ENCODE assay signal across 8 cellular contexts in the genomic region with DNA sequence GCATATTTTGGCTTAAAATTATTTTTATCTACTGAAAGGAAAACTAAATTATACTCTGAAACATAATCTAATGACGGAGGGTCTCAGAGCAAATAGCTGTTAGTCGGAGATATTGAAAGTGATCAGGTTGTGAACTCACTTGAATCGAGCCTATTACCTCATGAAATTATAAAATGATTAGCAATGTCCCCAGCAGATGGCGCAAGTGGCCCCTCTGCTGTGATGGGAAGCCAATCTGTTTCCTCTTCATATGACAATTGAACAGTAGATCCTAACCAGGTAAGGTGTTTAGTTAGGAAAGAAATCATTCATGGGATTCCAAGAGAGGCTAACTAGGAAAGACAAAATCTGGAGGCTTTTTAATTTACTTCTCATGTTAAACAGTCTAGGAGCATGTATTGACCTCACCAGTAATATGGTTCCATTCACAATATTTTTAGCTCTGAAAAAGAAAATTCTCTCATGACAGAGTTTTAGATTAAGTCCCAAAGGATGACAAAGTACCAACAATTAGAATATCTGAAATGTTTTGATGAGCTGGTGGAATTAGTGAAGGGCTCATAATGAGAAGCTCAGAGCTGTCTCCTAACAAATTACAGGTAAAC. TPM values are rescaled to one million over a fixed set of nuclear protein-coding genes. Genes with fewer than 3 reads are reported as not detected.
DNase-seq lines count a peak whose midpoint lies in the region; ATAC-seq, FAIRE-seq and TF ChIP-seq lines count a peak whose summit lies in the region.

No MANE protein-coding gene starts in this region.

- H3K79me2 ChIP-seq in HepG2 (ENCODE audit: insufficient read depth, low read length), result no peaks in the 10 kb centered on the region

- peak; percentile 51 for DNase-seq in COR-L47 (lab: John Stamatoyannopoulos, UW)
- peak; percentile 2 to 66 for DNase-seq in NCI-H526 (lab: John Stamatoyannopoulos, UW)
- DNase-seq in activated CD4-positive, alpha-beta T cell treated with anti-CD3 and anti-CD28 coated beads for 48 hours, result peak; percentile 82
- peak; percentile 78 for DNase-seq in choroid plexus epithelial cell (ENCODE audit: low read depth)
- peak; percentile 48 for DNase-seq in HepG2 (ENCODE audit: low spot score)
- DNase-seq in stimulated activated CD4-positive, alpha-beta T cell treated with anti-CD3 and anti-CD28 coated beads, TNF-alpha, amount 100 ng/mL, for 1 hour (ENCODE audit: low read depth in 3 of 3, low spot score in 1 of 3), result peak; percentile 30 to 64 (median 53)

- H3K9me3 ChIP-seq in HepG2 (ENCODE audit: low read length), result no peaks in the 10 kb centered on the region

- BruUV-seq in HepG2 (replicated peaks; lab: Mats Ljungman, UMichigan), result no TSS peak

- peak; percentile 86 for TF ChIP-seq RAD21 in HepG2 (CRISPR knock-in tag; IDR thresholded peaks at IDR 0.05)

- intact Hi-C loops in HepG2 (cut with micrococcal nuclease; ENCODE audit: unreplicated experiment), result loop anchor here (1.0 to 5.0 kb wide), 4 partner anchors 45 to 206 kb away; no protein-coding TSS in a partner anchor

- CTCF ChIA-PET in HepG2 (lab: Yijun Ruan, JAX; ENCODE audit: low intra/inter-chr PET ratio, low total read pairs), result interaction anchor here (1.1 to 4.0 kb wide), 4 partner anchors 26 to 109 kb away, joined by 3 to 51 read pairs (median 14); no protein-coding TSS in a partner anchor

- ATAC-seq in HG02642 (IDR thresholded peaks at IDR 0.05; ENCODE audit: poor library complexity, unreplicated experiment) (peak; percentile 62), HepG2 (peak; percentile 68), GM18520 (IDR thresholded peaks at IDR 0.05; ENCODE audit: unreplicated experiment) (no peak)

- no peak overlapping the region for H2AFZ ChIP-seq in HepG2 (ENCODE audit: low read length)

- in situ Hi-C loops in HepG2 (cut with HindIII; ENCODE audit: extremely low pct_ligation_motif_present, low pct_unique_long_range_greater_than_20kb), result loop anchor here (5.0 kb wide), 1 partner anchor 59 kb away; no protein-coding TSS in a partner anchor

- TF ChIP-seq POLR2A in HepG2 (IDR thresholded peaks at IDR 0.05; ENCODE audit: insufficient read depth in 1 of 2, low read depth in 2 of 2, low read length in 2 of 2), result no peak

- POLR2A ChIA-PET in HepG2 (lab: Yijun Ruan, JAX), result interaction anchor here (1.5 to 3.2 kb wide), 4 partner anchors 12 to 62 kb away, joined by 3 to 24 read pairs (median 9); a partner anchor contains a TSS

- H3K4me1 ChIP-seq in HepG2 (ENCODE audit: insufficient read depth, low read length), result no peaks in the 10 kb centered on the region

- no peaks in the 10 kb centered on the region for H4K20me1 ChIP-seq in HepG2 (ENCODE audit: insufficient read depth, low read length)

- TF ChIP-seq EP300 in HepG2 (IDR thresholded peaks at IDR 0.05; ENCODE audit: low read depth in 2 of 2, low read length in 2 of 2), result no peak
- no peak for TF ChIP-seq EP300 in HepG2 (CRISPR knock-in tag; IDR thresholded peaks at IDR 0.05; ENCODE audit: borderline replicate concordance)

- TF ChIP-seq CTCF in choroid plexus epithelial cell (conservative IDR thresholded peaks at IDR 0.05; ENCODE audit: low read depth, low read length) (peak; percentile 86), HepG2 (CRISPR knock-in tag; IDR thresholded peaks at IDR 0.05) (peak; percentile 87)

- no peak overlapping the region for H3K4me2 ChIP-seq in HepG2 (ENCODE audit: low read depth, low read length)

- 0% methylated on average over 4 of the region's 4 CpGs for WGBS in HepG2 (ENCODE audit: low lambda C conversion rate)

- H3K27ac ChIP-seq in HepG2 (ENCODE audit: extremely low read length, insufficient read depth, low read length), result no peak overlapping the region

- H3K9ac ChIP-seq in HepG2 (ENCODE audit: insufficient read depth, low read depth, low read length), result no peak overlapping the region

- peak; percentile 76 for FAIRE-seq in HepG2 (lab: Jason Lieb, UNC)

- no peaks in the 10 kb centered on the region; a peak in 1 of 5 replicates for H3K27me3 ChIP-seq in HepG2 (ENCODE audit: control insufficient read depth in 1 of 2, insufficient read depth in 2 of 2, low read length in 2 of 2)

- H3K36me3 ChIP-seq in HepG2 (replicated peaks in 1 of 2; ENCODE audit: control insufficient read depth in 1 of 2, insufficient read depth in 2 of 2, low read length in 2 of 2), result no peaks in the 10 kb centered on the region

- H3K4me3 ChIP-seq in choroid plexus epithelial cell (ENCODE audit: low read depth, low read length) (no peak overlapping the region), HepG2 (replicated peaks in 1 of 3; ENCODE audit: insufficient read depth in 1 of 3, low read depth in 2 of 3, low read length in 3 of 3) (no peak overlapping the region)

TF ChIP-seq in HepG2, 621 proteins besides CTCF, POLR2A, EP300 and RAD21 (continues in another document):
- TF ChIP-seq PHF21A (CRISPR knock-in tag; IDR thresholded peaks at IDR 0.05) (no peak), SMC3 (IDR thresholded peaks at IDR 0.05; ENCODE audit: low read length) (peak; percentile 98), ZNF44 (CRISPR knock-in tag; IDR thresholded peaks at IDR 0.05) (no peak), DMAP1 (CRISPR knock-in tag; IDR thresholded peaks at IDR 0.05) (no peak), ZNF260 (CRISPR knock-in tag; IDR thresholded peaks at IDR 0.05; ENCODE audit: borderline replicate concordance, low read depth) (no peak), PPARG (CRISPR knock-in tag; conservative IDR thresholded peaks at IDR 0.05) (peak; percentile 38; the same call in 1 of the 2 replicates), ATRX (CRISPR knock-in tag; IDR thresholded peaks at IDR 0.05; ENCODE audit: borderline replicate concordance) (no peak), MBD4 (IDR thresholded peaks at IDR 0.05; ENCODE audit: borderline replicate concordance, low read length) (no peak)
- TF ChIP-seq, protein P1, sequence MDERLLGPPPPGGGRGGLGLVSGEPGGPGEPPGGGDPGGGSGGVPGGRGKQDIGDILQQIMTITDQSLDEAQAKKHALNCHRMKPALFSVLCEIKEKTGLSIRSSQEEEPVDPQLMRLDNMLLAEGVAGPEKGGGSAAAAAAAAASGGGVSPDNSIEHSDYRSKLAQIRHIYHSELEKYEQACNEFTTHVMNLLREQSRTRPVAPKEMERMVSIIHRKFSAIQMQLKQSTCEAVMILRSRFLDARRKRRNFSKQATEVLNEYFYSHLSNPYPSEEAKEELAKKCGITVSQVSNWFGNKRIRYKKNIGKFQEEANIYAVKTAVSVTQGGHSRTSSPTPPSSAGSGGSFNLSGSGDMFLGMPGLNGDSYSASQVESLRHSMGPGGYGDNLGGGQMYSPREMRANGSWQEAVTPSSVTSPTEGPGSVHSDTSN (CRISPR knock-in tag; IDR thresholded peaks at IDR 0.05), result no peak

RNA-seq across cellular contexts. Expression of a gene that starts 29.9 kb away (rescaled TPM):
- 5.4 and 11.9 TPM in 2 replicates for total RNA-seq in HepG2 (2016; rRNA removed; fragmentation: Illumina TruSeq; extraction: Trizol)
- total RNA-seq in HepG2 (2016; cell fraction: cytosol; rRNA removed; fragmentation: Illumina TruSeq; extraction: Trizol; ENCODE audit: low read depth), result 9.1 and 12.1 TPM in 2 replicates
- 3.6 and 11.9 TPM in 2 replicates for total RNA-seq in HepG2 (2016; cell fraction: insoluble cytoplasmic fraction; rRNA removed; fragmentation: Illumina TruSeq; extraction: Trizol)
- total RNA-seq in HepG2 (2016; cell fraction: membrane; rRNA removed; fragmentation: Illumina TruSeq; extraction: Trizol), result 7.1 and 10.4 TPM in 2 replicates
- 19.6 and 20.7 TPM in 2 replicates for total RNA-seq in HepG2 (2016; cell fraction: nucleus; rRNA removed; fragmentation: Illumina TruSeq; extraction: Trizol)
- 9.6 and 10.6 TPM in 2 replicates for polyA plus RNA-seq in HepG2 (2011; rRNA removed)
- 5.0 and 6.2 TPM in 2 replicates for polyA plus RNA-seq in HepG2 (2011; cell fraction: cytosol; rRNA removed)
- polyA plus RNA-seq in HepG2 (2011; cell fraction: nucleus; rRNA removed), result 18.2 and 19.2 TPM in 2 replicates
- polyA plus RNA-seq in HepG2 (2012), result 6.4 and 7.1 TPM in 2 replicates
- 14.6 and 22.2 TPM in 2 replicates for polyA plus RNA-seq in HepG2 (2016; cell fraction: cytosol; fragmentation: Illumina TruSeq; extraction: Trizol; ENCODE audit: low read depth)
- polyA plus RNA-seq in HepG2 (2016; cell fraction: insoluble cytoplasmic fraction; fragmentation: Illumina TruSeq; extraction: Trizol; ENCODE audit: low read depth), result 4.6 and 6.6 TPM in 2 replicates
- polyA plus RNA-seq in HepG2 (2016; cell fraction: membrane; fragmentation: Illumina TruSeq; extraction: Trizol; ENCODE audit: low read depth), result 8.0 and 12.4 TPM in 2 replicates
- polyA plus RNA-seq in HepG2 (2016; cell fraction: nucleus; fragmentation: Illumina TruSeq; extraction: Trizol; ENCODE audit: insufficient read depth, low read depth), result 31.1 and 36.4 TPM in 2 replicates
- 8.2 and 19.5 TPM in 2 replicates for polyA minus RNA-seq in HepG2 (2011; rRNA and poly(A)+ RNA removed; ENCODE audit: low replicate concordance)
- 3.4 and 4.1 TPM in 2 replicates for polyA minus RNA-seq in HepG2 (2011; cell fraction: cytosol; rRNA and poly(A)+ RNA removed)
- polyA minus RNA-seq in HepG2 (2011; cell fraction: nucleus; rRNA and poly(A)+ RNA removed), result 21.0 and 21.2 TPM in 2 replicates

RNA-seq across cellular contexts. Expression of a gene that starts 43.3 kb away (rescaled TPM):
- total RNA-seq in HepG2 (2016; rRNA removed; fragmentation: Illumina TruSeq; extraction: Trizol), result 65.4 and 71.8 TPM in 2 replicates
- 77.7 and 94.9 TPM in 2 replicates for total RNA-seq in HepG2 (2016; cell fraction: cytosol; rRNA removed; fragmentation: Illumina TruSeq; extraction: Trizol; ENCODE audit: low read depth)
- 58.3 and 76.5 TPM in 2 replicates for total RNA-seq in HepG2 (2016; cell fraction: insoluble cytoplasmic fraction; rRNA removed; fragmentation: Illumina TruSeq; extraction: Trizol)
- total RNA-seq in HepG2 (2016; cell fraction: membrane; rRNA removed; fragmentation: Illumina TruSeq; extraction: Trizol), result 122 and 147 TPM in 2 replicates
- 55.6 and 62.0 TPM in 2 replicates for total RNA-seq in HepG2 (2016; cell fraction: nucleus; rRNA removed; fragmentation: Illumina TruSeq; extraction: Trizol)
- polyA plus RNA-seq in HepG2 (2011; rRNA removed), result 28.8 and 37.8 TPM in 2 replicates
- polyA plus RNA-seq in HepG2 (2011; cell fraction: cytosol; rRNA removed), result 28.2 and 43.4 TPM in 2 replicates
- polyA plus RNA-seq in HepG2 (2011; cell fraction: nucleus; rRNA removed), result 104 and 146 TPM in 2 replicates
- polyA plus RNA-seq in HepG2 (2012), result 56.2 and 62.5 TPM in 2 replicates
- 83.4 and 111 TPM in 2 replicates for polyA plus RNA-seq in HepG2 (2016; cell fraction: cytosol; fragmentation: Illumina TruSeq; extraction: Trizol; ENCODE audit: low read depth)
- 68.3 and 79.3 TPM in 2 replicates for polyA plus RNA-seq in HepG2 (2016; cell fraction: insoluble cytoplasmic fraction; fragmentation: Illumina TruSeq; extraction: Trizol; ENCODE audit: low read depth)
- 118 and 138 TPM in 2 replicates for polyA plus RNA-seq in HepG2 (2016; cell fraction: membrane; fragmentation: Illumina TruSeq; extraction: Trizol; ENCODE audit: low read depth)
- 90.9 and 102 TPM in 2 replicates for polyA plus RNA-seq in HepG2 (2016; cell fraction: nucleus; fragmentation: Illumina TruSeq; extraction: Trizol; ENCODE audit: insufficient read depth, low read depth)
- polyA minus RNA-seq in HepG2 (2011; rRNA and poly(A)+ RNA removed; ENCODE audit: low replicate concordance), result 45.6 and 172 TPM in 2 replicates
- polyA minus RNA-seq in HepG2 (2011; cell fraction: cytosol; rRNA and poly(A)+ RNA removed), result 12.3 and 17.3 TPM in 2 replicates
- 22.8 and 37.2 TPM in 2 replicates for polyA minus RNA-seq in HepG2 (2011; cell fraction: nucleus; rRNA and poly(A)+ RNA removed)
